ENCODE assay signal across 1 cellular context in the genomic region with DNA sequence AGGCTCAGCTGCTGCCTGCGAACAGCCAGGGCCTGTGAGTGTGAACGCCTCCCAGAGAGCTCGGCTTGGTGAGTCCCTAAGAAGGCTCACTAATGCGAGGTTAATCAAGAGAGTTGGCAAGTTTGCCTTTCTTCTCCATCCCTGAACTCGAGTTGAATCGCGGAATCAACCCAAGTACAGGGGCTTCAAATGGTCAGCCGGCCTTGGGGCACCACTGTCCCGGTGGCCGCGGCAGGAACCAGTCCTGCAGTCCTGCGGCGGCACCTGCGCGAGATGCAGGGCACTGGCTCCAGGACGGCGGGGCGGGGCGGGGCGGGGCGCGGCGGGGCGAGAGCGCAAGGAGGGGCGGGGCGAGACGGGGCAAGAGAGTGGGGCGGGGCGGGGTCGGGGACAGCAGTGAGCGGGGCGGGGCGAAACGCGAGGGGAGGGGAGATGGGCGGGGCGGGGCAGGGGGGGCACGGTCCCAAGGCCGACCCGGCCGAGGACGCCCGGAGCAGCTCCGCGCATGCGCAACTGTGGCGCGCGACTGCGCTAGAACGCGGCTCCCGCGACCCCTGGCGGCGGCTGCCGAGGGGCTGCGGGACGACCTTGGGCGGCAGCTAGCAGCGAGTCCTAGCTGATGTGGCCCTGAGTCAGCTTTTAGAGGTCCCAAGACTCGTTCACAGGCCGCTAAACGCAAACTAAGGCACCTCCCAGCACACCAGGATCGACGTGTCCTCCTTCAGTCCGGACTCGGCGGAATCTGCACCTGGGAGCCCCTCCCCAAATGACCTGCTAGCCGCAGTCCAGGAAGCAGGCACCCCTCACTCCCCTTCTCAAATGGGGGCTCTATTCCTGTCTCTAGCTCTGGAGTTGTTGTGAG.
TF ChIP-seq lines count a peak whose summit lies in the region.

No MANE protein-coding gene starts in this region.

TF ChIP-seq in WTC11, 78 proteins besides CTCF, POLR2A, EP300 and RAD21 (continued from another document):
- TF ChIP-seq, protein P1, sequence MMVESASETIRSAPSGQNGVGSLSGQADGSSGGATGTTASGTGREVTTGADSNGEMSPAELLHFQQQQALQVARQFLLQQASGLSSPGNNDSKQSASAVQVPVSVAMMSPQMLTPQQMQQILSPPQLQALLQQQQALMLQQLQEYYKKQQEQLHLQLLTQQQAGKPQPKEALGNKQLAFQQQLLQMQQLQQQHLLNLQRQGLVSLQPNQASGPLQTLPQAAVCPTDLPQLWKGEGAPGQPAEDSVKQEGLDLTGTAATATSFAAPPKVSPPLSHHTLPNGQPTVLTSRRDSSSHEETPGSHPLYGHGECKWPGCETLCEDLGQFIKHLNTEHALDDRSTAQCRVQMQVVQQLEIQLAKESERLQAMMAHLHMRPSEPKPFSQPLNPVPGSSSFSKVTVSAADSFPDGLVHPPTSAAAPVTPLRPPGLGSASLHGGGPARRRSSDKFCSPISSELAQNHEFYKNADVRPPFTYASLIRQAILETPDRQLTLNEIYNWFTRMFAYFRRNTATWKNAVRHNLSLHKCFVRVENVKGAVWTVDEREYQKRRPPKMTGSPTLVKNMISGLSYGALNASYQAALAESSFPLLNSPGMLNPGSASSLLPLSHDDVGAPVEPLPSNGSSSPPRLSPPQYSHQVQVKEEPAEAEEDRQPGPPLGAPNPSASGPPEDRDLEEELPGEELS (CRISPR knock-in tag; IDR thresholded peaks at IDR 0.05), result no peak
- no peak for TF ChIP-seq NR2C2 (CRISPR knock-in tag; IDR thresholded peaks at IDR 0.05)
- peak; percentile 45; the same call in 1 of the 2 replicates for TF ChIP-seq MAX (CRISPR knock-in tag; IDR thresholded peaks at IDR 0.05)
- no peak for TF ChIP-seq STAT6 (CRISPR knock-in tag; conservative IDR thresholded peaks at IDR 0.05; ENCODE audit: low read depth)
- TF ChIP-seq NR1H2 (CRISPR knock-in tag; IDR thresholded peaks at IDR 0.05), result no peak
TF ChIP-seq in WTC11: peak in this region for 2.
